In the genomic region with DNA sequence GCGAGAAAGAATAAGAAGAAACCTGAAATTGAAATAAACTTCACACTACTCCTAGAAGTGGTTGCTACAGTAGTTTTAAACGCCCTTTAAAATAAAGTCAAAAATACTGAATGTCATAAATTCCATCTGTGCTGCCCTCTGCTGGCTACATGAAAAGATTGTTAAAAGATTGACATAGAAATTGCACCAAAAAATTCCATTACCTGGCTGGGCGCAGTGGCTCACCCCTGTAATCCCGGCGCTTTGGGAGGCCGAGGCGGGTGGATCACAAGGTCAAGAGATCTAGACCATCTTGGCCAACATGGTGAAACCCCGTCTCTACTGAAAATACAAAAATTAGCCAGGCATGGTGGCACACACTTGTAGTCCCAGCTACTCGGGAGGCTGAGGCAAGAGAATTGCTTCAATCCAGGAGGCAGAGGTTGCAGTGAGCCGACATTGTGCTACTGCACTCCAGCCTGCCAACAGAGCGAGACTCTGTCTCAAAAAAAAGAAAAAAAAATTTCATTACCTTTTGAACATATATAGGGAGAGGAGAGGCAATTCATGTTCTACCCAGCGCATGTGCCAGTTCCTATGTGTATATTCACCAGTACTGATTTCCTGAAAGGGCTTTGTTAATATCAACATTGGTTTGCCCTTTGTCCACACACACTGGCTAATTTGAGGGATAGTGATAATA, we compare ENCODE assay signal across 8 cellular contexts. TPM values are rescaled to one million over a fixed set of nuclear protein-coding genes. Genes with fewer than 3 reads are reported as not detected.
A peak's percentile ranks its signal among the peaks of the same experiment; 100 is the strongest.
DNase-seq lines count a peak whose midpoint lies in the region; ATAC-seq lines count a peak whose summit lies in the region.

No MANE protein-coding gene starts in this region.

- ATAC-seq in GM21723 (IDR thresholded peaks at IDR 0.05; ENCODE audit: unreplicated experiment) = no peak

- DNase-seq in NCI-H748 (lab: John Stamatoyannopoulos, UW; ENCODE audit: unreplicated experiment) (peak; percentile 14), NCI-H748 treated with DMSO at 0.1 percent for 48 hours (lab: John Stamatoyannopoulos, UW) (no peak), NCI-H1694 (lab: John Stamatoyannopoulos, UW) (peak; percentile 54), inferior parietal cortex (ENCODE audit: extremely low spot score) (peak; percentile 74), HK-2 (ENCODE audit: unreplicated experiment) (no peak)
- no peak for DNase-seq in activated naive CD8-positive, alpha-beta T cell treated with anti-CD3 and anti-CD28 coated beads for 36 hours
- DNase-seq in stimulated activated naive CD4-positive, alpha-beta T cell (lab: John Stamatoyannopoulos, UW) = peak in 5 of 6 experiments; percentile 16 to 68 (median 33)

- peak overlapping the region; percentile 12 for H3K4me3 Mint-ChIP-seq in activated naive CD8-positive, alpha-beta T cell treated with anti-CD3 and anti-CD28 coated beads for 36 hours

- H3K27ac Mint-ChIP-seq in activated naive CD8-positive, alpha-beta T cell treated with anti-CD3 and anti-CD28 coated beads for 36 hours = peak overlapping the region; percentile 90

- H3K4me1 Mint-ChIP-seq in activated naive CD8-positive, alpha-beta T cell treated with anti-CD3 and anti-CD28 coated beads for 36 hours = peaks cover 89% of the 10 kb centered on the region

- peaks cover 3% of the 10 kb centered on the region for H3K9me3 Mint-ChIP-seq in activated naive CD8-positive, alpha-beta T cell treated with anti-CD3 and anti-CD28 coated beads for 36 hours

- peaks cover 17% of the 10 kb centered on the region for H3K36me3 Mint-ChIP-seq in activated naive CD8-positive, alpha-beta T cell treated with anti-CD3 and anti-CD28 coated beads for 36 hours

- no peaks in the 10 kb centered on the region for H3K27me3 Mint-ChIP-seq in activated naive CD8-positive, alpha-beta T cell treated with anti-CD3 and anti-CD28 coated beads for 36 hours

RNA-seq across cellular contexts. Expression of gene CYTH1, which starts 36.5 kb away (rescaled TPM):
- 10 to 100 TPM; 88.9 to 89.6 TPM for total RNA-seq in activated naive CD8-positive, alpha-beta T cell treated with anti-CD3 and anti-CD28 coated beads for 36 hours

Comparison
In these comparisons a context has a peak if more than half of its experiments do, and no peak if none do; other contexts are left out.
1. DNase-seq: peak in NCI-H748 (single experiment), NCI-H1694 (single experiment), inferior parietal cortex (single experiment) and stimulated activated naive CD4-positive, alpha-beta T cell (5 of 6); none in NCI-H748 treated with DMSO at 0.1 percent for 48 hours (single experiment), activated naive CD8-positive, alpha-beta T cell treated with anti-CD3 and anti-CD28 coated beads for 36 hours (single experiment) and HK-2 (single experiment).